15 cellular contexts compared by ENCODE assay signal in the genomic region with DNA sequence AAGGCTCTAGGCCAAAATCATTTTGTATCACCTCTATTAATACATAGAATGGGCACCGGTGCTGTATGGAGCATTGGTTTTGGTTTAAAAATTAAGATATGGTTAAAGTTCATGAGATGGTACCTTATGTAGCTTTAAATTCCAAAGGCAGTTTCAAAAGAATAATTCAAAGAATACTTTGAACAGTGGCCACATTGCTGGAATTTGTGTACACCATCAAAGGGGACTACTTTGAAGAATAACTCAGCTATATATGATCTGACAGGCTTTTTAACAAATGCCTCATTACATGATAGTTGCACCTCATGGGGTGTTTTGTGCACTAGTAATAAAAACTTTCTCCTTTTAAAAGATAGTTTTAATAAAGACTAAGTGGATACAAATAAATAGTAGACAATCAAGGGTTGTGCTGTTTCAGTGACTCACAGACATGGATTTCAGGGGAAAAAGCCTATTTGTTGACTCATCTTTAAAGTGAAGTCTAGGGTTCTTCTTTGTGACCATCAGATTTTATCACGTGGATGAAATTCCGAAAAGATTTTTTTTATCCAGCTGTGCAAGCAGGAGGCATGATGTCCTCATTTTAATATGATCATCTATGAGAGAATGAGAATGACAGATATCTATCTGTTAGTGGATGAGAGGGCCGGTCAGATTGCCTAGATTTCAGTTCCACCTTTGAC. TPM values are rescaled to one million over a fixed set of nuclear protein-coding genes. Genes with fewer than 3 reads are reported as not detected.
A peak's percentile ranks its signal among the peaks of the same experiment; 100 is the strongest.
DNase-seq lines count a peak whose midpoint lies in the region; TF ChIP-seq lines count a peak whose summit lies in the region.
"Had no signal": no experiment of that assay in that cellular context is flagged by ENCODE, and none has a peak within 500 bp of the region (broad histone marks: within the 10 kb centered on the region; RNA-seq: fewer than 3 reads in every experiment).

No MANE protein-coding gene starts in this region.

- CTCF ChIA-PET in Caco-2 (lab: Charles Lee): no interaction called here

- H2AFZ ChIP-seq in osteoblast (ENCODE audit: low read length): no peak overlapping the region

- POLR2A ChIA-PET in Caco-2 (lab: Charles Lee): no interaction called here

- no peaks in the 10 kb centered on the region for H3K36me3 Mint-ChIP-seq in Caco-2 (ENCODE audit: insufficient read depth, unreplicated experiment)
- H3K36me3 Mint-ChIP-seq: mesothelial cell of epicardium had no signal

- TF ChIP-seq CTCF in osteoblast (IDR thresholded peaks at IDR 0.05; ENCODE audit: extremely low read depth, low read depth, low read length) (no peak), Caco-2 (IDR thresholded peaks at IDR 0.05; ENCODE audit: insufficient read depth in 1 of 2, low read depth in 1 of 2, low read length in 1 of 2, severe bottlenecking in 1 of 2, unreplicated experiment in 1 of 2) (no peak)

- no peaks in the 10 kb centered on the region for H3K27me3 Mint-ChIP-seq in Caco-2 (ENCODE audit: insufficient read depth, unreplicated experiment)
- H3K27me3 Mint-ChIP-seq: T-cell had no signal

- no peak overlapping the region for H3K56ac ChIP-seq in mesendoderm (ENCODE audit: low read length)

- H2BK15ac ChIP-seq in mesendoderm (replicated peaks; ENCODE audit: low read depth): no peak overlapping the region

- peaks cover 13% of the 10 kb centered on the region for H3K4me1 ChIP-seq in osteoblast (ENCODE audit: insufficient read depth, low read length)
- no peaks in the 10 kb centered on the region for H3K4me1 ChIP-seq in mesendoderm (ENCODE audit: control insufficient read depth, low read depth, low read length)
- H3K4me1 ChIP-seq in Caco-2: peaks cover 9% of the 10 kb centered on the region

- H2BK120ac ChIP-seq in mesendoderm (ENCODE audit: low read depth, low read length): no peak overlapping the region

- no peaks in the 10 kb centered on the region for H3K79me1 ChIP-seq in mesendoderm (ENCODE audit: low read length)

- no peaks in the 10 kb centered on the region for H3K9me3 Mint-ChIP-seq in Caco-2 (ENCODE audit: unreplicated experiment)
- H3K9me3 Mint-ChIP-seq: T-cell had no signal

- no peak overlapping the region for H3K4me3 Mint-ChIP-seq in Caco-2 (ENCODE audit: unreplicated experiment)
- H3K4me3 Mint-ChIP-seq: mesothelial cell of epicardium, T-cell had no signal

- WGBS in mesendoderm (ENCODE audit: extremely low coverage, insufficient coverage, low lambda C conversion rate): no CpG with 5 or more reads among the region's 4 CpGs

- H3K27ac ChIP-seq in osteoblast (ENCODE audit: low read depth, low read length) (peak overlapping the region; percentile 65), mesendoderm (ENCODE audit: low read depth, low read length) (no peak overlapping the region)

- H3K9ac ChIP-seq in mesendoderm (ENCODE audit: low read length): no peak overlapping the region

- peak overlapping the region; percentile 62 for H3K4me2 ChIP-seq in osteoblast (ENCODE audit: insufficient read depth, low read length)
- no peak overlapping the region for H3K4me2 ChIP-seq in mesendoderm (ENCODE audit: low read length)

- H4K8ac ChIP-seq in mesendoderm (ENCODE audit: low read depth, low read length): no peak overlapping the region

- no TSS peak for BruUV-seq in Caco-2 (replicated peaks; lab: Mats Ljungman, UMichigan)

- H3K79me2 ChIP-seq in osteoblast (ENCODE audit: insufficient read depth, low read length) (peaks cover 35% of the 10 kb centered on the region), mesendoderm (ENCODE audit: control insufficient read depth, insufficient read depth, low read length) (no peaks in the 10 kb centered on the region)

- intact Hi-C loops in Caco-2 (cut with micrococcal nuclease; ENCODE audit: unreplicated experiment): no loop called here

- no peak overlapping the region for H3K23ac ChIP-seq in mesendoderm (ENCODE audit: low read length)

- H2BK5ac ChIP-seq in mesendoderm (ENCODE audit: low read length): no peak overlapping the region

- H4K5ac ChIP-seq in mesendoderm (ENCODE audit: low read length): no peak overlapping the region

- H4K20me1 ChIP-seq in osteoblast (ENCODE audit: insufficient read depth, low read length): peaks cover 2% of the 10 kb centered on the region

- no peaks in the 10 kb centered on the region for H3K36me3 ChIP-seq in osteoblast (ENCODE audit: insufficient read depth, low read length)
- no peaks in the 10 kb centered on the region for H3K36me3 ChIP-seq in mesendoderm (ENCODE audit: control insufficient read depth, insufficient read depth, low read length)
- H3K36me3 ChIP-seq in Caco-2 (ENCODE audit: control insufficient read depth, insufficient read depth, low read length): no peaks in the 10 kb centered on the region
- H3K36me3 ChIP-seq: MG63 had no signal

- H3K27ac Mint-ChIP-seq in Caco-2 (ENCODE audit: unreplicated experiment): no peak overlapping the region
- H3K27ac Mint-ChIP-seq: mesothelial cell of epicardium had no signal

- H3K4me3 ChIP-seq in osteoblast (ENCODE audit: insufficient read depth, low read length) (no peak overlapping the region), mesendoderm (ENCODE audit: low read length) (no peak overlapping the region), Caco-2 (ENCODE audit: low read depth, low read length) (no peak overlapping the region)
- H3K4me3 ChIP-seq: MG63 had no signal

- no peak overlapping the region for H3K18ac ChIP-seq in mesendoderm (ENCODE audit: low read length)

- no peaks in the 10 kb centered on the region for H3K9me3 ChIP-seq in osteoblast (ENCODE audit: low read depth, low read length)
- H3K9me3 ChIP-seq in Caco-2: no peaks in the 10 kb centered on the region
- H3K9me3 ChIP-seq: MG63 had no signal

- H3K4ac ChIP-seq in mesendoderm (ENCODE audit: low read depth, low read length): no peak overlapping the region

- DNase-seq in EL: peak; percentile 78
- peak; percentile 4 for DNase-seq in RKO (ENCODE audit: low spot score)
- DNase-seq in dermis blood vessel endothelial cell: peak; percentile 46
- DNase-seq in osteoblast (ENCODE audit: insufficient read length, low spot score, missing footprints): no peak
- no peak for DNase-seq in cerebellar nuclear complex (lab: John Stamatoyannopoulos, UW)
- DNase-seq in mesendoderm: no peak
- DNase-seq in NCI-H146 (lab: John Stamatoyannopoulos, UW): no peak
- no peak for DNase-seq in Caco-2
- DNase-seq: activated CD4-positive, alpha-beta T cell treated with anti-CD3 and anti-CD28 coated beads, Interleukin-2, amount 50 U/mL, for 4 hours; DMS53; hippocampal formation; MG63; NCI-H524 treated with DMSO at 0.1 percent for 48 hours; T-cell had no signal

- H3K27me3 ChIP-seq in osteoblast (ENCODE audit: insufficient read depth, low read length) (no peaks in the 10 kb centered on the region), mesendoderm (ENCODE audit: insufficient read depth, low read length, poor library complexity) (no peaks in the 10 kb centered on the region), Caco-2 (replicated peaks; ENCODE audit: control insufficient read depth, insufficient read depth, low read length) (no peaks in the 10 kb centered on the region)
- H3K27me3 ChIP-seq: MG63 had no signal

- no peaks in the 10 kb centered on the region for H3K4me1 Mint-ChIP-seq in Caco-2 (ENCODE audit: low read depth, unreplicated experiment)
- H3K4me1 Mint-ChIP-seq: mesothelial cell of epicardium had no signal

- no peak overlapping the region for H2AK5ac ChIP-seq in mesendoderm (ENCODE audit: low read length)

RNA-seq across cellular contexts. Expression of gene MTM1, which starts 12.8 kb away (rescaled TPM):
- 16.7 and 23.5 TPM in 2 replicates for total RNA-seq in dermis blood vessel endothelial cell
- total RNA-seq in osteoblast: 9.8 and 11.8 TPM in 2 replicates
- 4.2 TPM for polyA plus RNA-seq in mesendoderm (2013, experiment 1 of 2)
- 4.3 TPM for polyA plus RNA-seq in mesendoderm (2013, experiment 2 of 2)
- total RNA-seq in Caco-2 (2022): 9.7 and 10.0 TPM in 2 replicates

Comparison
In these comparisons a context has a peak if more than half of its experiments do, and no peak if none do; other contexts are left out.
1. DNase-seq: peak in EL (single experiment), RKO (single experiment) and dermis blood vessel endothelial cell (single experiment); none in osteoblast (single experiment), cerebellar nuclear complex (0 of 2), mesendoderm (single experiment), NCI-H146 (single experiment) and Caco-2 (0 of 2).